ENCODE assay signal across 1 cellular context in the genomic region with DNA sequence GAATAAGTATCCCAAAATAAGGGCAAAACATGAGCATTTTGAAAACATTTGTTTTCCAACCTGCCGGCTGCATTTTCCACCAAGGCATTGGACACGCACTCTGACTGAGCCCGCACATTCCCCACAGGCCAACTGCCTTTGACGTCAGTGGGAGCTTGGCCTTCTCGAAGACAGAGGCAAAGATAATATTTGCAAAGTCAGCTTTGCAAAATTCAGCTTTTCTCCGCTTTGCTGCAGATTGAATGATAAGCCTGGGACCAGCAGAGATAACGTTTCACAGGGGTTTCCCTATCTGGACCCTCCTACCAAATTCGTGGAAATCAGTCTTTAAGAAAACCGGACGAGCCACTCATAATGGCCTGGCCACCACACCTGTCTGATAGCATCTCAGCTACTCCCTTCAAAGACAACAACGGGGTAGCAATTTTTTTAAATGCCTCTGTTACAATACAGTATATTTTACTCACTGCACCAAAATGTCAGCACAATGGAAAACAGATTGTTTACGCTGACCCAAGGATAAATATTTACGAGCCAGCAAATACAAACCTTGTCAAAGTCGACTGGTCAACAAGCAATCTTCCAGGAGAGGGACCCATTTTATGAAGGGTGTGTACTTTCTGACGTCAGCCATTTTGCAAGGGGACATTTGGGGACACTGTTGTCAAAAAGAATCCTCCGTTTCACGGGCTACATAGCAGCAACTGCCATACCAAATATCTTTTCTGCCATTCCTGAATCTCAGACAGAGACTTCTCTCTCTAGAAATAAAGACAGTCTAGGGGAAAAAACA.
A peak's percentile ranks its signal among the peaks of the same experiment; 100 is the strongest.
TF ChIP-seq lines count a peak whose summit lies in the region.

No MANE protein-coding gene starts in this region.

TF ChIP-seq in HCT116, 20 proteins besides CTCF, POLR2A, EP300 and RAD21 (continued from another document):
- TF ChIP-seq REST (IDR thresholded peaks at IDR 0.05; ENCODE audit: low read depth) (no peak), FOSL1 (IDR thresholded peaks at IDR 0.05; ENCODE audit: low read depth) (no peak), YY1 (IDR thresholded peaks at IDR 0.05; ENCODE audit: extremely low read depth, insufficient replicate concordance, low read depth, low read length) (peak; percentile 22), SRF (IDR thresholded peaks at IDR 0.05; ENCODE audit: low read depth) (no peak)
TF ChIP-seq in HCT116: peak in this region for 1.
